Comparison of ENCODE assay signal across 7 cellular contexts in genomic region chr2:233700028-233700635, GRCh38. TPM values are rescaled to one million over a fixed set of nuclear protein-coding genes. Genes with fewer than 3 reads are reported as not detected.
A peak's percentile ranks its signal among the peaks of the same experiment; 100 is the strongest.
DNase-seq lines count a peak whose midpoint lies in the region; TF ChIP-seq lines count a peak whose summit lies in the region.
"Had no signal": no experiment of that assay in that cellular context is flagged by ENCODE, and none has a peak within 500 bp of the region (broad histone marks: within the 10 kb centered on the region; RNA-seq: fewer than 3 reads in every experiment).

No MANE protein-coding gene starts in this region.

- POLR2A ChIA-PET in HEK293 (lab: Yijun Ruan, JAX) = no interaction called here

- H3K36me3 Mint-ChIP-seq in brain = no peaks in the 10 kb centered on the region

- CTCF ChIA-PET in HEK293 (lab: Yijun Ruan, JAX) = interaction anchor here (1.2 kb wide), 1 partner anchor 11 kb away, joined by 5 read pairs; no protein-coding TSS in a partner anchor

- H3K4me1 ChIP-seq in HEK293 (ENCODE audit: control insufficient read depth, insufficient read depth, low read length) = 0 out of 2 replicates have a peak, but pooled peaks cover 2% of the 10 kb centered on the region
- peaks cover 12% of the 10 kb centered on the region for H3K4me1 ChIP-seq in neuron (ENCODE audit: insufficient read depth, low read length)

- peaks cover 10% of the 10 kb centered on the region for H3K27me3 Mint-ChIP-seq in brain

- H3K4me3 Mint-ChIP-seq in brain = no peak overlapping the region

- peaks cover 5 to 29% (median 6%) of the 10 kb centered on the region in 5 experiments for H3K9me3 Mint-ChIP-seq in brain

- no peaks in the 10 kb centered on the region for H3K27me3 ChIP-seq in neuron (ENCODE audit: insufficient read depth, low read length)

- peak overlapping the region in 4 of 5 experiments; percentile 67 to 96 (median 80) for H3K27ac Mint-ChIP-seq in brain

- H3K4me1 Mint-ChIP-seq in brain = peaks cover 8% of the 10 kb centered on the region

- no peak overlapping the region for H3K27ac ChIP-seq in HEK293 (ENCODE audit: extremely low read depth, low read depth, low read length)

- H3K9me3 ChIP-seq in HEK293 (ENCODE audit: control insufficient read depth, insufficient read depth, low read depth, low read length) (no peaks in the 10 kb centered on the region), neuron (ENCODE audit: low read length) (no peaks in the 10 kb centered on the region)

- DNase-seq in NCI-H510A treated with DMSO at 0.1 percent for 48 hours (lab: John Stamatoyannopoulos, UW) (no peak), NCI-H524 treated with DMSO at 0.1 percent for 48 hours (lab: John Stamatoyannopoulos, UW) (no peak)
- DNase-seq in activated CD8-positive, alpha-beta memory T cell treated with anti-CD3 and anti-CD28 coated beads, Interleukin-2, amount 50 U/mL, for 48 hours = no peak
- DNase-seq: NCI-H510A had no signal

- H2AFZ ChIP-seq in neuron (ENCODE audit: low read depth, low read length) = peak overlapping the region; percentile 40

- H3K36me3 ChIP-seq in HEK293 (ENCODE audit: control insufficient read depth in 2 of 2, insufficient read depth in 1 of 2, low read length in 2 of 2) (no peaks in the 10 kb centered on the region), neuron (ENCODE audit: insufficient read depth, low read length) (no peaks in the 10 kb centered on the region)

- TF ChIP-seq CTCF in HEK293 (tag by site-specific recombination; IDR thresholded peaks at IDR 0.05) = no peak
- no peak for TF ChIP-seq CTCF in brain (conservative IDR thresholded peaks at IDR 0.05)

- no peak overlapping the region for H3K4me3 ChIP-seq in HEK293 (ENCODE audit: low read depth, low read length)
- no peak overlapping the region for H3K4me3 ChIP-seq in neuron (ENCODE audit: low read length)

TF ChIP-seq in HEK293, 187 proteins besides CTCF, POLR2A, EP300 and RAD21 (continues in another document):
- TF ChIP-seq SALL2 (tag by site-specific recombination; IDR thresholded peaks at IDR 0.05; ENCODE audit: borderline replicate concordance) = no peak
- no peak for TF ChIP-seq YY2 (tag by site-specific recombination; IDR thresholded peaks at IDR 0.05)
- no peak for TF ChIP-seq ZNF133 (tag by site-specific recombination; IDR thresholded peaks at IDR 0.05)
- no peak for TF ChIP-seq ZNF449 (tag by site-specific recombination; IDR thresholded peaks at IDR 0.05)
- TF ChIP-seq ZNF530 (tag by site-specific recombination; IDR thresholded peaks at IDR 0.05; ENCODE audit: low read depth) = no peak
- TF ChIP-seq PATZ1 (tag by site-specific recombination; IDR thresholded peaks at IDR 0.05) = no peak
- no peak for TF ChIP-seq ZNF146 (tag by site-specific recombination; IDR thresholded peaks at IDR 0.05)
- no peak for TF ChIP-seq ZNF394 (tag by site-specific recombination; IDR thresholded peaks at IDR 0.05; ENCODE audit: borderline replicate concordance)
- no peak for TF ChIP-seq ZNF791 (tag by site-specific recombination; IDR thresholded peaks at IDR 0.05)
- TF ChIP-seq ZSCAN23 (tag by site-specific recombination; IDR thresholded peaks at IDR 0.05) = no peak
- TF ChIP-seq ZNF184 (tag by site-specific recombination; IDR thresholded peaks at IDR 0.05) = no peak
- TF ChIP-seq ZNF654 (tag by site-specific recombination; IDR thresholded peaks at IDR 0.05; ENCODE audit: low read depth) = no peak
- no peak for TF ChIP-seq ZNF626 (tag by site-specific recombination; IDR thresholded peaks at IDR 0.05)
- TF ChIP-seq ZNF704 (tag by site-specific recombination; IDR thresholded peaks at IDR 0.05) = no peak
- TF ChIP-seq HOXD13 (CRISPR knock-in tag; IDR thresholded peaks at IDR 0.05; ENCODE audit: borderline replicate concordance) = peak; percentile 17; the same call in 1 of the 2 replicates
- no peak for TF ChIP-seq ZBTB21 (tag by site-specific recombination; IDR thresholded peaks at IDR 0.05)
- TF ChIP-seq AEBP2 (tag by site-specific recombination; IDR thresholded peaks at IDR 0.05; ENCODE audit: borderline replicate concordance) = no peak
- TF ChIP-seq ZIC2 (tag by site-specific recombination; IDR thresholded peaks at IDR 0.05) = no peak
- TF ChIP-seq ZNF26 (tag by site-specific recombination; IDR thresholded peaks at IDR 0.05) = no peak
- TF ChIP-seq ZBTB17 (tag by site-specific recombination; IDR thresholded peaks at IDR 0.05) = no peak
- no peak for TF ChIP-seq ZNF155 (tag by site-specific recombination; IDR thresholded peaks at IDR 0.05)
- no peak for TF ChIP-seq ZNF19 (tag by site-specific recombination; IDR thresholded peaks at IDR 0.05; ENCODE audit: low read depth)
- no peak for TF ChIP-seq ZNF214 (tag by site-specific recombination; IDR thresholded peaks at IDR 0.05; ENCODE audit: borderline replicate concordance)
- TF ChIP-seq ZNF658 (tag by site-specific recombination; IDR thresholded peaks at IDR 0.05) = no peak

RNA-seq across cellular contexts. Expression of gene UGT1A6, which starts 7.4 kb away (rescaled TPM):
- not detected for polyA plus RNA-seq in brain (ENCODE audit: insufficient read depth, low read depth, low replicate concordance)

RNA-seq across cellular contexts. Expression of gene UGT1A5, which starts 12.6 kb away (rescaled TPM):
- not detected for polyA plus RNA-seq in brain (ENCODE audit: insufficient read depth, low read depth, low replicate concordance)

RNA-seq across cellular contexts. Expression of gene UGT1A4, which starts 18.4 kb away (rescaled TPM):
- polyA plus RNA-seq in brain (ENCODE audit: insufficient read depth, low read depth, low replicate concordance) = not detected

RNA-seq across cellular contexts. Expression of gene UGT1A7, which starts 18.4 kb away (rescaled TPM):
- polyA plus RNA-seq in brain (ENCODE audit: insufficient read depth, low read depth, low replicate concordance) = not detected

RNA-seq across cellular contexts. Expression of gene UGT1A9, which starts 28.4 kb away (rescaled TPM):
- not detected for polyA plus RNA-seq in brain (ENCODE audit: insufficient read depth, low read depth, low replicate concordance)
